1 cellular context compared by ENCODE assay signal in genomic region chr17:44124118-44124438, GRCh38.
TF ChIP-seq lines count a peak whose summit lies in the region.

No MANE protein-coding gene starts in this region.

TF ChIP-seq in endothelial cell of umbilical vein, 7 proteins besides CTCF, POLR2A, EP300 and RAD21:
- no peak for TF ChIP-seq GATA2 (IDR thresholded peaks at IDR 0.05; ENCODE audit: insufficient read depth, insufficient read length, low read depth, low read length)
- TF ChIP-seq EZH2 (IDR thresholded peaks at IDR 0.05; ENCODE audit: borderline replicate concordance, low read depth, low read length, severe bottlenecking) = no peak
- TF ChIP-seq MYC (IDR thresholded peaks at IDR 0.05; ENCODE audit: low read depth, low read length) = no peak
- TF ChIP-seq MAX (IDR thresholded peaks at IDR 0.05; ENCODE audit: insufficient read depth, insufficient read length) = no peak
- no peak for TF ChIP-seq JUN (IDR thresholded peaks at IDR 0.05; ENCODE audit: borderline replicate concordance, insufficient read depth, insufficient read length, low read depth)
- no peak for TF ChIP-seq FOS (IDR thresholded peaks at IDR 0.05; ENCODE audit: borderline replicate concordance, insufficient read depth, low read length)
- TF ChIP-seq POLR2AphosphoS5 (IDR thresholded peaks at IDR 0.05; ENCODE audit: insufficient read depth, low read depth, low read length) = no peak
TF ChIP-seq in endothelial cell of umbilical vein: peak in this region for 0.
